1 cellular context compared by ENCODE assay signal in genomic region chr6:44298055-44298803, GRCh38.
TF ChIP-seq lines count a peak whose summit lies in the region.

No MANE protein-coding gene starts in this region.

TF ChIP-seq in HCT116, 20 proteins besides CTCF, POLR2A, EP300 and RAD21 (continued from another document):
- TF ChIP-seq, protein P1, sequence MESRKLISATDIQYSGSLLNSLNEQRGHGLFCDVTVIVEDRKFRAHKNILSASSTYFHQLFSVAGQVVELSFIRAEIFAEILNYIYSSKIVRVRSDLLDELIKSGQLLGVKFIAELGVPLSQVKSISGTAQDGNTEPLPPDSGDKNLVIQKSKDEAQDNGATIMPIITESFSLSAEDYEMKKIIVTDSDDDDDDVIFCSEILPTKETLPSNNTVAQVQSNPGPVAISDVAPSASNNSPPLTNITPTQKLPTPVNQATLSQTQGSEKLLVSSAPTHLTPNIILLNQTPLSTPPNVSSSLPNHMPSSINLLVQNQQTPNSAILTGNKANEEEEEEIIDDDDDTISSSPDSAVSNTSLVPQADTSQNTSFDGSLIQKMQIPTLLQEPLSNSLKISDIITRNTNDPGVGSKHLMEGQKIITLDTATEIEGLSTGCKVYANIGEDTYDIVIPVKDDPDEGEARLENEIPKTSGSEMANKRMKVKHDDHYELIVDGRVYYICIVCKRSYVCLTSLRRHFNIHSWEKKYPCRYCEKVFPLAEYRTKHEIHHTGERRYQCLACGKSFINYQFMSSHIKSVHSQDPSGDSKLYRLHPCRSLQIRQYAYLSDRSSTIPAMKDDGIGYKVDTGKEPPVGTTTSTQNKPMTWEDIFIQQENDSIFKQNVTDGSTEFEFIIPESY (IDR thresholded peaks at IDR 0.05; ENCODE audit: extremely low read depth, insufficient replicate concordance, low read length): no peak
- TF ChIP-seq EZH2 (IDR thresholded peaks at IDR 0.05) (no peak), EGR1 (IDR thresholded peaks at IDR 0.05; ENCODE audit: low read depth) (no peak), ELF1 (IDR thresholded peaks at IDR 0.05; ENCODE audit: borderline replicate concordance, low read depth) (no peak), POLR2AphosphoS5 (IDR thresholded peaks at IDR 0.05; ENCODE audit: low read depth, low read length) (no peak), CEBPB (IDR thresholded peaks at IDR 0.05; ENCODE audit: low read depth) (no peak), REST (IDR thresholded peaks at IDR 0.05; ENCODE audit: low read depth) (no peak), ZFX (IDR thresholded peaks at IDR 0.05) (no peak), ATF3 (IDR thresholded peaks at IDR 0.05) (no peak), CBX3 (IDR thresholded peaks at IDR 0.05; ENCODE audit: low read depth) (no peak)
